ENCODE assay signal across 1 cellular context in genomic region chr10:101071266-101071884, GRCh38.
TF ChIP-seq lines count a peak whose summit lies in the region.

No MANE protein-coding gene starts in this region.

TF ChIP-seq in HCT116, 20 proteins besides CTCF, POLR2A, EP300 and RAD21 (continued from another document):
- no peak for TF ChIP-seq REST (IDR thresholded peaks at IDR 0.05; ENCODE audit: low read depth)
- TF ChIP-seq SP1 (IDR thresholded peaks at IDR 0.05; ENCODE audit: low read depth) = no peak
- TF ChIP-seq CBX3 (IDR thresholded peaks at IDR 0.05; ENCODE audit: low read depth) = no peak
- no peak for TF ChIP-seq ATF3 (IDR thresholded peaks at IDR 0.05)
- TF ChIP-seq JUND (IDR thresholded peaks at IDR 0.05) = no peak
- TF ChIP-seq POLR2AphosphoS5 (IDR thresholded peaks at IDR 0.05; ENCODE audit: low read depth, low read length) = no peak
